ENCODE assay signal across 23 cellular contexts in the genomic region with DNA sequence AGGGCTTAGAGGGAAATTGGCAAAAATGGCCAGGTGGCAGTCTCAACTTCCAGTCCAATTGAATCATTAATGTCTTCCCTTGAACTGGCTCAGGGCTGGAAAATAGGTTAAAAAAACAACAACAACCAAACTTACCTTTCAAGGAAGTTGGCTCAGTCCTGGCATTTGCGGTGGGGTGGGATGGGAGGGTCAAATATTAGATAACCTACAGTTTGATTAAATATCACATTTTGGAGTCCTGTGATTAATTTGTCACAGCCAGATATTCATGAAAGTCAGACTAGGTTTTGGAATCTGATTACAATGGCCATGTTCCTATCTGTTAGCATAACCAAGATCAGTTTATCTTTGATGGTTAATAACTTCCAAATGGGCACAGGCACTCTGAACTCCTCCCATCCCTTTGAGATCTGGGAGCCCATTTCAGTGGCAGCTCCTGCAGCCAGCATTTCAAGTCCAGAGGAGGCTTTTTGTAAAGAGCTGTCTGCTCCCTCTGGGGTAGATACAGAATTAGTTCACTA. TPM values are rescaled to one million over a fixed set of nuclear protein-coding genes. Genes with fewer than 3 reads are reported as not detected.
"Had no signal": no experiment of that assay in that cellular context is flagged by ENCODE, and none has a peak within 500 bp of the region (broad histone marks: within the 10 kb centered on the region; RNA-seq: fewer than 3 reads in every experiment).

No MANE protein-coding gene starts in this region.

- H3K27me3 ChIP-seq: Peyer's patch, SJSA1 had no signal

- H3K36me3 ChIP-seq: Peyer's patch, SJSA1 had no signal

- H3K4me1 ChIP-seq: Peyer's patch had no signal

- DNase-seq: Karpas-422, KG1, MM.1S, NCI-H1092 treated with DMSO at 0.1 percent for 48 hours, NCI-H1436, NCI-H187, NCI-H2029, NCI-H2081 treated with DMSO at 0.1 percent for 48 hours, NCI-H2171, NCI-H226, NCI-H446, NCI-H510A, NCI-H524 treated with DMSO at 0.1 percent for 48 hours, NCI-H69, NCI-H774, PC-3, Peyer's patch, SIG-M5, T-helper 1 cell had no signal

- H3K4me3 ChIP-seq: Peyer's patch, SJSA1, SK-N-MC had no signal

- H3K27ac ChIP-seq: Peyer's patch, SJSA1, SK-N-MC had no signal

- ATAC-seq: PC-3 had no signal

- H3K9me3 ChIP-seq: Peyer's patch, SJSA1 had no signal

RNA-seq across cellular contexts. Expression of a gene that starts 7.8 kb away (rescaled TPM):
- total RNA-seq: HT-29, OCI-LY7 had no signal
